Comparison of ENCODE assay signal across 30 cellular contexts in the genomic region with DNA sequence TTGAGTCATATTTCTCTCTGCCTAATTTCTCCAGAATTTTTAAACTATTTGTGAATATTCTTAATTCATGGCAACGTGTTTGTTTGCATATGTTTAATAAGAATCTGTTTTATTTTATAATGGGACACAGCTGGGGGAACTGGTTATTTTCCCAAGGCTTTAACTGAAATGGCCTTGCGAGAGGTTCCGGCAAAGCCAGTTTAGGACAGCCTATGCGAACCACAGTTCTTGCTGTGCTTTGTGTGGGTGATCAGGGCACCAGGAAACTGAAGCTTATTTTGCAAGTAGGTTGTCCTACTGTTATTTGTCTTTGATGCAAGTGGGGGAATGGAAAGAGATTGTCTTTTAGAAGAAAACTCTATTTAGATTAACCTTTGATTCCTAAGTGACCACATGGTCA.
"Had no signal": no experiment of that assay in that cellular context is flagged by ENCODE, and none has a peak within 500 bp of the region (broad histone marks: within the 10 kb centered on the region; RNA-seq: fewer than 3 reads in every experiment).

No MANE protein-coding gene starts in this region.

- H3K27ac Mint-ChIP-seq: activated CD8-positive, alpha-beta memory T cell treated with anti-CD3 and anti-CD28 coated beads, Interleukin-2, amount 10 ng/mL, durations not matched to agents 7 days and 5 days; activated CD8-positive, alpha-beta T cell treated with anti-CD3 and anti-CD28 coated beads, Interleukin-2, amount 10 ng/mL, durations not matched to agents 7 days and 5 days; activated naive CD4-positive, alpha-beta T cell treated with anti-CD3 and anti-CD28 coated beads, Interleukin-2, amount 50 U/mL, for 24 hours; activated naive CD8-positive, alpha-beta T cell treated with anti-CD3 and anti-CD28 coated beads, Interleukin-2, amount 50 U/mL, for 24 hours; activated T-helper 2 cell treated with anti-CD3 and anti-CD28 coated beads, Interferon-gamma antibody, Interleukin-2, Interleukin-4, amounts not matched to agents 10 μg/mL and 5 μg/mL and 100 μg/mL, durations not matched to agents 14 hours and 24 hours and 36 hours had no signal

- H3K4me3 ChIP-seq: colonic mucosa, dorsolateral prefrontal cortex, gastrocnemius medialis, left ventricle myocardium inferior, lung, ovary, prostate gland, sigmoid colon, thoracic aorta, upper lobe of right lung had no signal

- H3K4me1 ChIP-seq: colonic mucosa, gastrocnemius medialis, prostate gland, sigmoid colon, upper lobe of right lung had no signal

- H3K27me3 ChIP-seq: colonic mucosa, dorsolateral prefrontal cortex, gastrocnemius medialis, ovary, sigmoid colon, upper lobe of right lung had no signal

- H3K27me3 Mint-ChIP-seq: activated CD8-positive, alpha-beta memory T cell treated with anti-CD3 and anti-CD28 coated beads, Interleukin-2, amount 10 ng/mL, durations not matched to agents 7 days and 5 days; activated naive CD4-positive, alpha-beta T cell treated with anti-CD3 and anti-CD28 coated beads, Interleukin-2, amount 50 U/mL, for 24 hours; activated naive CD8-positive, alpha-beta T cell treated with anti-CD3 and anti-CD28 coated beads, Interleukin-2, amount 50 U/mL, for 24 hours; naive thymus-derived CD4-positive, alpha-beta T cell had no signal

- H3K9me3 Mint-ChIP-seq: activated naive CD4-positive, alpha-beta T cell treated with anti-CD3 and anti-CD28 coated beads, Interleukin-2, amount 50 U/mL, for 24 hours had no signal

- H3K9me3 ChIP-seq: colonic mucosa, gastrocnemius medialis, left ventricle myocardium inferior, ovary, prostate gland, sigmoid colon, thoracic aorta, upper lobe of right lung had no signal

- ATAC-seq: activated CD8-positive, alpha-beta memory T cell treated with anti-CD3 and anti-CD28 coated beads, Interleukin-2, amount 10 ng/mL, durations not matched to agents 7 days and 5 days; activated CD8-positive, alpha-beta T cell treated with anti-CD3 and anti-CD28 coated beads, Interleukin-2, amount 10 ng/mL, durations not matched to agents 7 days and 5 days; activated naive CD8-positive, alpha-beta T cell treated with anti-CD3 and anti-CD28 coated beads, Interleukin-2, amount 50 U/mL, for 24 hours; gastrocnemius medialis; naive thymus-derived CD4-positive, alpha-beta T cell; upper lobe of right lung had no signal

- H3K27ac ChIP-seq: colonic mucosa, dorsolateral prefrontal cortex, gastrocnemius medialis, left ventricle myocardium inferior, ovary, prostate gland, sigmoid colon, thoracic aorta, upper lobe of right lung had no signal

- H3K4me3 Mint-ChIP-seq: activated CD8-positive, alpha-beta memory T cell treated with anti-CD3 and anti-CD28 coated beads, Interleukin-2, amount 10 ng/mL, durations not matched to agents 7 days and 5 days; activated CD8-positive, alpha-beta T cell treated with anti-CD3 and anti-CD28 coated beads, Interleukin-2, amount 10 ng/mL, durations not matched to agents 7 days and 5 days; activated naive CD4-positive, alpha-beta T cell treated with anti-CD3 and anti-CD28 coated beads, Interleukin-2, amount 50 U/mL, for 24 hours; activated naive CD8-positive, alpha-beta T cell treated with anti-CD3 and anti-CD28 coated beads, Interleukin-2, amount 50 U/mL, for 24 hours; naive thymus-derived CD4-positive, alpha-beta T cell had no signal

- H3K36me3 ChIP-seq: gastrocnemius medialis, ovary, prostate gland had no signal

- DNase-seq: activated CD4-positive, alpha-beta T cell treated with anti-CD3 and anti-CD28 coated beads for 1 hour; activated CD8-positive, alpha-beta memory T cell treated with anti-CD3 and anti-CD28 coated beads, Interleukin-2, amount 10 ng/mL, durations not matched to agents 7 days and 5 days; activated naive CD8-positive, alpha-beta T cell treated with anti-CD3 and anti-CD28 coated beads, Interleukin-2, amount 50 U/mL, for 24 hours; activated T-cell treated with anti-CD3 and anti-CD28 coated beads, Interleukin-2, amount 50 U/mL, for 48 hours; amygdala; cerebellar nuclear complex; colonic mucosa; dorsolateral prefrontal cortex; effector memory CD4-positive, alpha-beta T cell; erythroblast; gastrocnemius medialis; glutamatergic neuron; islet precursor cell; left ventricle myocardium inferior; naive thymus-derived CD4-positive, alpha-beta T cell; ovary; retina; sigmoid colon; small intestine; stimulated activated CD4-positive, alpha-beta T cell treated with anti-CD3 and anti-CD28 coated beads, Interleukin-4, amount 100 ng/mL, for 4 hours; stimulated activated CD8-positive, alpha-beta memory T cell treated with anti-CD3 and anti-CD28 coated beads, Interleukin-4, amount 100 ng/mL, for 48 hours; stimulated activated naive CD4-positive, alpha-beta T cell treated with Interleukin-2 at 50 U/mL for 16 hours; T-helper 2 cell; upper lobe of right lung had no signal
